27 cellular contexts compared by ENCODE assay signal in genomic region chr3:129746629-129747028, GRCh38.
"Had no signal": no experiment of that assay in that cellular context is flagged by ENCODE, and none has a peak within 500 bp of the region (broad histone marks: within the 10 kb centered on the region; RNA-seq: fewer than 3 reads in every experiment).

No MANE protein-coding gene starts in this region.

- H3K4me3 ChIP-seq: adrenal gland, breast epithelium, left ventricle myocardium inferior, pancreas, smooth muscle cell, stomach, suprapubic skin, tibial nerve, uterus had no signal

- H3K4me1 ChIP-seq: breast epithelium, uterus had no signal

- H3K9me3 ChIP-seq: adrenal gland, breast epithelium, left ventricle myocardium inferior, pancreas, stomach, suprapubic skin, tibial nerve, uterus had no signal

- H3K4me1 Mint-ChIP-seq: nephron progenitor cell had no signal

- FAIRE-seq: astrocyte, endometrium, kidney, pancreas had no signal

- H3K9me3 Mint-ChIP-seq: activated B cell treated with CpG ODN at 0.5 μM for 24 hours; activated T-cell treated with anti-CD3 and anti-CD28 coated beads, Interleukin-2, amount 50 U/mL, for 24 hours; activated T-helper 17 cell treated with anti-CD3 and anti-CD28 coated beads, Interleukin-2, amount 50 U/mL, for 72 hours; memory B cell; nephron progenitor cell; stimulated activated memory B cell treated with anti-CD40 and anti-IgM and Interleukin-4, amounts not matched to agents 10 μg/mL and 1 μg/mL and 100 μg/mL, for 72 hours had no signal

- DNase-seq: activated B cell treated with CpG ODN at 0.5 μM for 24 hours; activated CD4-positive, alpha-beta T cell treated with anti-CD3 and anti-CD28 coated beads for 36 hours; activated CD4-positive, alpha-beta T cell treated with anti-CD3 and anti-CD28 coated beads, Interleukin-2, amount 50 U/mL, for 4 hours; activated CD8-positive, alpha-beta memory T cell treated with anti-CD3 and anti-CD28 coated beads for 24 hours; activated CD8-positive, alpha-beta memory T cell treated with anti-CD3 and anti-CD28 coated beads, Interleukin-2, amount 50 U/mL, for 4 hours; activated T-cell treated with anti-CD3 and anti-CD28 coated beads, Interleukin-2, amount 50 U/mL, for 24 hours; adrenal gland; cortex of kidney; kidney; left ventricle myocardium inferior; nephron progenitor cell; pancreas; stimulated activated CD4-positive, alpha-beta T cell treated with anti-CD3 and anti-CD28 coated beads, Interleukin-15, amount 100 ng/mL, for 24 hours; stomach; T-helper 17 cell; uterus had no signal

- ATAC-seq: activated CD4-positive, alpha-beta T cell treated with anti-CD3 and anti-CD28 coated beads for 36 hours; activated T-helper 17 cell treated with anti-CD3 and anti-CD28 coated beads, Interleukin-2, amount 50 U/mL, for 72 hours; pancreas; sciatic nerve; stimulated activated memory B cell treated with anti-CD40 and anti-IgM and Interleukin-4, amounts not matched to agents 10 μg/mL and 1 μg/mL and 100 μg/mL, for 72 hours; T-helper 17 cell had no signal

- H3K27me3 ChIP-seq: adrenal gland, breast epithelium, pancreas, stomach, suprapubic skin, tibial nerve, uterus had no signal

- H3K36me3 ChIP-seq: adrenal gland, breast epithelium, left ventricle myocardium inferior, pancreas, stomach, suprapubic skin, tibial nerve, uterus had no signal

- H3K27ac Mint-ChIP-seq: activated B cell treated with CpG ODN at 0.5 μM for 24 hours; activated CD4-positive, alpha-beta T cell treated with anti-CD3 and anti-CD28 coated beads for 36 hours; activated naive CD8-positive, alpha-beta T cell; activated T-cell treated with anti-CD3 and anti-CD28 coated beads, Interleukin-2, amount 50 U/mL, for 24 hours; activated T-helper 17 cell treated with anti-CD3 and anti-CD28 coated beads, Interleukin-2, amount 50 U/mL, for 72 hours; memory B cell; nephron progenitor cell; stimulated activated memory B cell treated with anti-CD40 and anti-IgM and Interleukin-4, amounts not matched to agents 10 μg/mL and 1 μg/mL and 100 μg/mL, for 72 hours; T-helper 17 cell had no signal

- H3K4me3 Mint-ChIP-seq: activated B cell treated with CpG ODN at 0.5 μM for 24 hours; activated CD4-positive, alpha-beta T cell treated with anti-CD3 and anti-CD28 coated beads for 36 hours; activated naive CD8-positive, alpha-beta T cell; activated T-cell treated with anti-CD3 and anti-CD28 coated beads, Interleukin-2, amount 50 U/mL, for 24 hours; activated T-helper 17 cell treated with anti-CD3 and anti-CD28 coated beads, Interleukin-2, amount 50 U/mL, for 72 hours; memory B cell; nephron progenitor cell; stimulated activated memory B cell treated with anti-CD40 and anti-IgM and Interleukin-4, amounts not matched to agents 10 μg/mL and 1 μg/mL and 100 μg/mL, for 72 hours; T-helper 17 cell had no signal

- H3K36me3 Mint-ChIP-seq: memory B cell had no signal

- H3K27ac ChIP-seq: adrenal gland, breast epithelium, left ventricle myocardium inferior, pancreas, stomach, suprapubic skin, uterus had no signal

- H3K27me3 Mint-ChIP-seq: activated B cell treated with CpG ODN at 0.5 μM for 24 hours; activated CD4-positive, alpha-beta T cell treated with anti-CD3 and anti-CD28 coated beads for 36 hours; activated naive CD8-positive, alpha-beta T cell; activated T-cell treated with anti-CD3 and anti-CD28 coated beads, Interleukin-2, amount 50 U/mL, for 24 hours; activated T-helper 17 cell treated with anti-CD3 and anti-CD28 coated beads, Interleukin-2, amount 50 U/mL, for 72 hours; memory B cell; stimulated activated memory B cell treated with anti-CD40 and anti-IgM and Interleukin-4, amounts not matched to agents 10 μg/mL and 1 μg/mL and 100 μg/mL, for 72 hours; T-helper 17 cell had no signal
